ENCODE assay signal across 1 cellular context in genomic region chr2:176531608-176532007, GRCh38.
TF ChIP-seq lines count a peak whose summit lies in the region.

No MANE protein-coding gene starts in this region.

TF ChIP-seq in HEK293, 187 proteins besides CTCF, POLR2A, EP300 and RAD21 (continued from another document and continues in another):
- TF ChIP-seq ZNF529 (tag by site-specific recombination; IDR thresholded peaks at IDR 0.05; ENCODE audit: insufficient replicate concordance) = no peak
- TF ChIP-seq ZNF404 (tag by site-specific recombination; IDR thresholded peaks at IDR 0.05) = no peak
- peak; percentile 28; the same call in 1 of the 2 replicates for TF ChIP-seq ZBTB6 (tag by site-specific recombination; IDR thresholded peaks at IDR 0.05)
- TF ChIP-seq PBX3 (CRISPR knock-in tag; IDR thresholded peaks at IDR 0.05) = no peak
- no peak for TF ChIP-seq ZNF701 (tag by site-specific recombination; IDR thresholded peaks at IDR 0.05)
- no peak for TF ChIP-seq ZBTB49 (tag by site-specific recombination; IDR thresholded peaks at IDR 0.05; ENCODE audit: low read depth)
- no peak for TF ChIP-seq RBAK (tag by site-specific recombination; IDR thresholded peaks at IDR 0.05)
- TF ChIP-seq ZNF174 (tag by site-specific recombination; IDR thresholded peaks at IDR 0.05) = no peak
- no peak for TF ChIP-seq ZSCAN18 (tag by site-specific recombination; IDR thresholded peaks at IDR 0.05)
- TF ChIP-seq ZNF449 (tag by site-specific recombination; IDR thresholded peaks at IDR 0.05) = no peak
- TF ChIP-seq ZSCAN16 (tag by site-specific recombination; IDR thresholded peaks at IDR 0.05) = no peak
- no peak for TF ChIP-seq ZNF366 (tag by site-specific recombination; conservative IDR thresholded peaks at IDR 0.05)
- no peak for TF ChIP-seq KLF7 (tag by site-specific recombination; IDR thresholded peaks at IDR 0.05; ENCODE audit: borderline replicate concordance)
- TF ChIP-seq ZNF23 (tag by site-specific recombination; IDR thresholded peaks at IDR 0.05; ENCODE audit: borderline replicate concordance) = no peak
- no peak for TF ChIP-seq PRDM1 (tag by site-specific recombination; IDR thresholded peaks at IDR 0.05)
- no peak for TF ChIP-seq ZNF629 (tag by site-specific recombination; IDR thresholded peaks at IDR 0.05)
- no peak for TF ChIP-seq PRDM2 (tag by site-specific recombination; IDR thresholded peaks at IDR 0.05; ENCODE audit: borderline replicate concordance)
- no peak for TF ChIP-seq ZNF426 (tag by site-specific recombination; IDR thresholded peaks at IDR 0.05)
- TF ChIP-seq MEIS1 (CRISPR knock-in tag; IDR thresholded peaks at IDR 0.05; ENCODE audit: borderline replicate concordance) = no peak
- TF ChIP-seq ZNF148 (tag by site-specific recombination; IDR thresholded peaks at IDR 0.05; ENCODE audit: borderline replicate concordance) = no peak
- TF ChIP-seq ZNF626 (tag by site-specific recombination; IDR thresholded peaks at IDR 0.05) = no peak
- no peak for TF ChIP-seq ZNF223 (tag by site-specific recombination; IDR thresholded peaks at IDR 0.05)
- peak; percentile 81; the same call in 1 of the 2 replicates for TF ChIP-seq ZEB2 (tag by site-specific recombination; IDR thresholded peaks at IDR 0.05)
- TF ChIP-seq ZXDB (tag by site-specific recombination; IDR thresholded peaks at IDR 0.05) = no peak
- no peak for TF ChIP-seq GLIS2 (tag by site-specific recombination; IDR thresholded peaks at IDR 0.05)
- TF ChIP-seq ZNF549 (tag by site-specific recombination; IDR thresholded peaks at IDR 0.05) = no peak
- no peak for TF ChIP-seq ZNF654 (tag by site-specific recombination; IDR thresholded peaks at IDR 0.05; ENCODE audit: low read depth)
- no peak for TF ChIP-seq ZNF175 (tag by site-specific recombination; IDR thresholded peaks at IDR 0.05)
- no peak for TF ChIP-seq HIC1 (tag by site-specific recombination; IDR thresholded peaks at IDR 0.05)
- TF ChIP-seq ZNF324 (tag by site-specific recombination; IDR thresholded peaks at IDR 0.05) = no peak
- no peak for TF ChIP-seq ZNF433 (tag by site-specific recombination; IDR thresholded peaks at IDR 0.05; ENCODE audit: low read depth)
- TF ChIP-seq IKZF3 (tag by site-specific recombination; IDR thresholded peaks at IDR 0.05) = no peak
- no peak for TF ChIP-seq ZFP3 (tag by site-specific recombination; IDR thresholded peaks at IDR 0.05; ENCODE audit: low read depth)
- no peak for TF ChIP-seq ZFP41 (tag by site-specific recombination; IDR thresholded peaks at IDR 0.05; ENCODE audit: borderline replicate concordance)
- TF ChIP-seq ZNF624 (tag by site-specific recombination; IDR thresholded peaks at IDR 0.05) = no peak
- no peak for TF ChIP-seq MYNN (tag by site-specific recombination; IDR thresholded peaks at IDR 0.05; ENCODE audit: borderline replicate concordance)
- no peak for TF ChIP-seq ZNF658 (tag by site-specific recombination; IDR thresholded peaks at IDR 0.05)
- no peak for TF ChIP-seq WT1 (tag by site-specific recombination; IDR thresholded peaks at IDR 0.05)
- TF ChIP-seq ZBTB20 (tag by site-specific recombination; IDR thresholded peaks at IDR 0.05) = no peak
- TF ChIP-seq ZNF274 (IDR thresholded peaks at IDR 0.05; ENCODE audit: low read length) = no peak
- TF ChIP-seq ZNF274 (tag by site-specific recombination; IDR thresholded peaks at IDR 0.05; ENCODE audit: borderline replicate concordance) = no peak
- no peak for TF ChIP-seq ZNF555 (tag by site-specific recombination; conservative IDR thresholded peaks at IDR 0.05)
- no peak for TF ChIP-seq ZNF768 (tag by site-specific recombination; IDR thresholded peaks at IDR 0.05)
- TF ChIP-seq ZNF211 (tag by site-specific recombination; IDR thresholded peaks at IDR 0.05; ENCODE audit: low read depth) = no peak
- 0 out of 2 replicates have a peak, but pooled peaks have one; percentile 20 for TF ChIP-seq GLI2 (tag by site-specific recombination; IDR thresholded peaks at IDR 0.05; ENCODE audit: borderline replicate concordance, low read depth)
- TF ChIP-seq AEBP2 (tag by site-specific recombination; IDR thresholded peaks at IDR 0.05; ENCODE audit: borderline replicate concordance) = no peak
